In genomic region chr12:121581681-121582439, GRCh38 we compare ENCODE assay signal across 8 cellular contexts. TPM values are rescaled to one million over a fixed set of nuclear protein-coding genes. Genes with fewer than 3 reads are reported as not detected.
DNase-seq lines count a peak whose midpoint lies in the region; ATAC-seq and TF ChIP-seq lines count a peak whose summit lies in the region.

No MANE protein-coding gene starts in this region.

- peaks cover 13% of the 10 kb centered on the region for H4K20me1 ChIP-seq in Loucy (ENCODE audit: insufficient read depth, low read length, poor library complexity, severe bottlenecking)

- peaks cover 35% of the 10 kb centered on the region for H3K4me1 Mint-ChIP-seq in CD14-positive monocyte

- H3K4me3 ChIP-seq in Loucy (ENCODE audit: low read length, poor library complexity, severe bottlenecking) (peak overlapping the region; percentile 92), astrocyte of the spinal cord (ENCODE audit: low read depth, low read length) (peak overlapping the region; percentile 51), stomach (peak overlapping the region; percentile 64 to 82 (median 74))

- no peaks in the 10 kb centered on the region for H3K36me3 Mint-ChIP-seq in CD14-positive monocyte

- H3F3A ChIP-seq in Loucy (ENCODE audit: low read depth), result peaks cover 6% of the 10 kb centered on the region; the same call in 1 of the 2 replicates

- no peaks in the 10 kb centered on the region for H3K9me3 Mint-ChIP-seq in CD14-positive monocyte

- H3K27ac Mint-ChIP-seq in CD14-positive monocyte, result peak overlapping the region; percentile 57 to 90 (median 75)

- H3K36me3 ChIP-seq in Loucy (ENCODE audit: insufficient read depth, low read length), result no peaks in the 10 kb centered on the region
- no peaks in the 10 kb centered on the region for H3K36me3 ChIP-seq in stomach

- TF ChIP-seq CTCF in CD14-positive monocyte (IDR thresholded peaks at IDR 0.05) (no peak), Loucy (conservative IDR thresholded peaks at IDR 0.05; ENCODE audit: low read length) (no peak), astrocyte of the spinal cord (IDR thresholded peaks at IDR 0.05; ENCODE audit: low read depth, low read length) (no peak), stomach (IDR thresholded peaks at IDR 0.05) (no peak)

- H3K9ac ChIP-seq in Loucy (ENCODE audit: low read depth, low read length, poor library complexity, severe bottlenecking), result peak overlapping the region; percentile 99

- in situ Hi-C loops in astrocyte of the spinal cord (cut with HindIII; ENCODE audit: low sequenced_read_pairs), result no loop called here

- DNase-seq in CD14-positive monocyte (ENCODE audit: low spot score) (no peak), astrocyte of the spinal cord (ENCODE audit: low read depth, low spot score) (peak; percentile 36), inferior parietal cortex (ENCODE audit: extremely low spot score) (peak; percentile 65), stomach (peak; percentile 36), NCI-H226 (no peak)

- no peaks in the 10 kb centered on the region for H3K9me2 ChIP-seq in Loucy (replicated peaks; ENCODE audit: low read depth, low read length)

- intact Hi-C loops in CD14-positive monocyte (cut with micrococcal nuclease) (loop anchor here (5.0 kb wide), 3 partner anchors 40 to 45 kb away; partner anchors contain the start of gene ORAI1 (in 1 of the 2)), stomach (cut with DNase I; ENCODE audit: low total_unique reads) (loop anchor here (5.0 kb wide), 1 partner anchor 40 kb away; no protein-coding TSS in a partner anchor)

- WGBS in stomach, 5 donors, result 10 to 24% (median 16%) methylated on average over 17 of the region's 17 CpGs

- TF ChIP-seq POLR2A in stomach (IDR thresholded peaks at IDR 0.05), result no peak

- peak overlapping the region; percentile 50 to 93 (median 90) for H3K27ac ChIP-seq in stomach

- peaks cover 4 to 12% (median 6%) of the 10 kb centered on the region in 3 donors for H3K27me3 Mint-ChIP-seq in CD14-positive monocyte (ENCODE audit: low read depth in 3 of 3)

- peak overlapping the region; percentile 93 to 98 for H3K4me3 Mint-ChIP-seq in CD14-positive monocyte

- H3K27me3 ChIP-seq in Loucy (ENCODE audit: insufficient read depth, low read length, poor library complexity, severe bottlenecking) (no peaks in the 10 kb centered on the region), stomach (no peaks in the 10 kb centered on the region)

- peak overlapping the region; percentile 88 for H2AFZ ChIP-seq in Loucy (ENCODE audit: low read length)

- H3K79me2 ChIP-seq in Loucy (ENCODE audit: insufficient read depth, low read length), result peaks cover 69% of the 10 kb centered on the region

- no peak for TF ChIP-seq EP300 in stomach (IDR thresholded peaks at IDR 0.05)

- H3K9me3 ChIP-seq in Loucy (ENCODE audit: insufficient read depth, low read depth, low read length) (no peaks in the 10 kb centered on the region), stomach (no peaks in the 10 kb centered on the region)

- no peak for ATAC-seq in HG02571 (IDR thresholded peaks at IDR 0.05; ENCODE audit: unreplicated experiment)
- ATAC-seq in HG03097 (IDR thresholded peaks at IDR 0.05; ENCODE audit: low FRiP score, unreplicated experiment), result no peak

- H3K4me1 ChIP-seq in Loucy (ENCODE audit: insufficient read depth, low read length, poor library complexity, severe bottlenecking) (peaks cover 50% of the 10 kb centered on the region), stomach (peaks cover 38 to 63% (median 54%) of the 10 kb centered on the region in 4 donors)

- H3K4me2 ChIP-seq in Loucy (ENCODE audit: low read depth, low read length, poor library complexity, severe bottlenecking), result peak overlapping the region; percentile 99

RNA-seq across cellular contexts. Expression of gene KDM2B, which starts 1.0 kb away (rescaled TPM):
- 1 to 10 TPM; 9.7 TPM for polyA plus RNA-seq in CD14-positive monocyte
- total RNA-seq in stomach, result 10 to 100 TPM in 4 of 5 donors, 1 to 10 TPM in 1; 5.8 to 72.8 (median 17.1) TPM
- polyA plus RNA-seq in stomach, result 1 to 10 TPM; 7.8 to 9.0 (median 8.0) TPM

RNA-seq across cellular contexts. Expression of gene ORAI1, which starts 44.5 kb away (rescaled TPM):
- 10 to 100 TPM; 54.6 to 77.9 TPM for polyA plus RNA-seq in CD14-positive monocyte
- total RNA-seq in stomach, result 10 to 100 TPM in 2 of 5 donors, 1 to 10 TPM in 2, under 1 TPM in 1; 0.45 to 37.9 (median 7.9) TPM
- 10 to 100 TPM in 1 of 3 donors, 1 to 10 TPM in 2; 5.5 to 13.7 (median 9.3) TPM for polyA plus RNA-seq in stomach

Comparison
In these comparisons a context has a peak if more than half of its experiments do, and no peak if none do; other contexts are left out.
1. DNase-seq: peak in astrocyte of the spinal cord (single experiment), inferior parietal cortex (single experiment) and stomach (single experiment); none in CD14-positive monocyte (single experiment) and NCI-H226 (single experiment).
2. Peak in every context shown above with its lines, with median percentiles within 50 percentile points of each other: H3K4me3 ChIP-seq.